In the genomic region with DNA sequence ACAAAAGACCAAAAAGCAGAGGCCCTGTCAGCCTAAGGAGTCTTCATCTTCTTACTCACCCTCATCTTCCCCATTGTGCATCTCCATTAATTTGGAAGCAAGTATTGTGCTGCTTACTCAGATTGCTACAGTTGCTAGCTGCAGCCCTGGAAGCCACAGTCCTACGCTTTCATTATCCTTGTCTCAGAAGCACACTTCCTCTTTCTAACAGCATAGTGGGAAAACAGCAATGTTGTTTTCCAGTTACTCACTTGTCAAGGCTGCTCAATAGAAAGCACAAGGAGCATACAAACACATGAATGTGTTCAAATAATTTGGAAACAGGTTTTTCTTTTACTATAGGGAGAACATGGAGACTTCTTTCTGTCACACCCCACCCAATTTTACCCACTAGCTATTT, we compare ENCODE assay signal across 23 cellular contexts.
A peak's percentile ranks its signal among the peaks of the same experiment; 100 is the strongest.
DNase-seq lines count a peak whose midpoint lies in the region; ATAC-seq and TF ChIP-seq lines count a peak whose summit lies in the region.
"Had no signal": no experiment of that assay in that cellular context is flagged by ENCODE, and none has a peak within 500 bp of the region (broad histone marks: within the 10 kb centered on the region; RNA-seq: fewer than 3 reads in every experiment).

No MANE protein-coding gene starts in this region.

- no peaks in the 10 kb centered on the region for H3K36me3 ChIP-seq in colonic mucosa
- H3K36me3 ChIP-seq: MG63 had no signal

- TF ChIP-seq CTCF in NB4 (IDR thresholded peaks at IDR 0.05; ENCODE audit: low read depth, low read length) = no peak
- no peak for TF ChIP-seq CTCF in colonic mucosa (IDR thresholded peaks at IDR 0.05)

- DNase-seq in KBM-7 (peak; percentile 23), NB4 (ENCODE audit: low read depth) (peak; percentile 29), colonic mucosa (no peak)
- no peak for DNase-seq in activated naive CD4-positive, alpha-beta T cell (lab: John Stamatoyannopoulos, UW)
- DNase-seq in activated CD4-positive, alpha-beta T cell treated with anti-CD3 and anti-CD28 coated beads, Interleukin-2, amount 50 U/mL, for 1 hour = no peak
- DNase-seq: Caco-2; CD4-positive, alpha-beta memory T cell; DMS 273 treated with DMSO at 0.1 percent for 48 hours; DND-41; MG63; NCI-H1694; NCI-H2081 treated with DMSO at 0.1 percent for 48 hours; NCI-H2171 treated with DMSO at 0.1 percent for 48 hours; NCI-H524 treated with DMSO at 0.1 percent for 48 hours; NCI-H82; RPMI8226; SHP77 treated with DMSO at 0.1 percent for 48 hours; SW 1271; T-helper 17 cell had no signal

- TF ChIP-seq POLR2A in NB4 (IDR thresholded peaks at IDR 0.05; ENCODE audit: extremely low read depth, insufficient read length) = no peak

- H3K27me3 ChIP-seq in colonic mucosa = no peaks in the 10 kb centered on the region
- H3K27me3 ChIP-seq: MG63 had no signal

- ATAC-seq in GM21390 (IDR thresholded peaks at IDR 0.05; ENCODE audit: unreplicated experiment) (no peak), GM19397 (IDR thresholded peaks at IDR 0.05; ENCODE audit: unreplicated experiment) (no peak)
- ATAC-seq: T-helper 17 cell had no signal

- H3K4me1 ChIP-seq in colonic mucosa = no peaks in the 10 kb centered on the region
- H3K4me1 ChIP-seq: Caco-2 had no signal

- no peaks in the 10 kb centered on the region for H3K9me3 ChIP-seq in colonic mucosa
- H3K9me3 ChIP-seq: MG63 had no signal

- no peak overlapping the region for H3K9ac ChIP-seq in colonic mucosa (ENCODE audit: low read depth in 2 of 2, low read length in 2 of 2)

- H3K4me3 ChIP-seq in NB4 (ENCODE audit: low read depth, low read length) (no peak overlapping the region), colonic mucosa (no peak overlapping the region)
- H3K4me3 ChIP-seq: MG63, PC-9, SK-N-MC had no signal

- in situ Hi-C loops in KBM-7 (cut with MboI; ENCODE audit: low pct_unique_long_range_greater_than_20kb, low sequenced_read_pairs) = no loop called here

- H3K27ac ChIP-seq in colonic mucosa = peak overlapping the region; percentile 68
- H3K27ac ChIP-seq: PC-9, SK-N-MC had no signal

- intact Hi-C loops in colonic mucosa (cut with DNase I) = no loop called here

Comparison
In these comparisons a context has a peak if more than half of its experiments do, and no peak if none do; other contexts are left out.
1. DNase-seq: peak in KBM-7 (single experiment) and NB4 (single experiment); none in colonic mucosa (single experiment), activated naive CD4-positive, alpha-beta T cell (0 of 4) and activated CD4-positive, alpha-beta T cell treated with anti-CD3 and anti-CD28 coated beads, Interleukin-2, amount 50 U/mL, for 1 hour (single experiment).